Comparison of ENCODE assay signal across 12 cellular contexts in genomic region chr1:152486400-152487006, GRCh38. TPM values are rescaled to one million over a fixed set of nuclear protein-coding genes. Genes with fewer than 3 reads are reported as not detected.
DNase-seq lines count a peak whose midpoint lies in the region; ATAC-seq, FAIRE-seq and TF ChIP-seq lines count a peak whose summit lies in the region.
"Had no signal": no experiment of that assay in that cellular context is flagged by ENCODE, and none has a peak within 500 bp of the region (broad histone marks: within the 10 kb centered on the region; RNA-seq: fewer than 3 reads in every experiment).

No MANE protein-coding gene starts in this region.

- H3K27ac ChIP-seq in SK-N-SH (ENCODE audit: low read depth in 2 of 2, low read length in 1 of 2) (no peak overlapping the region), HepG2 (ENCODE audit: extremely low read length, insufficient read depth, low read length) (no peak overlapping the region)

- ATAC-seq in HepG2 (peak; percentile 46; the same call in 2 of the 3 replicates), GM21737 (IDR thresholded peaks at IDR 0.05; ENCODE audit: unreplicated experiment) (no peak), GM21515 (IDR thresholded peaks at IDR 0.05; ENCODE audit: unreplicated experiment) (no peak)
- ATAC-seq: effector memory CD8-positive, alpha-beta T cell had no signal

- TF ChIP-seq EP300 in SK-N-SH (IDR thresholded peaks at IDR 0.05; ENCODE audit: borderline replicate concordance in 1 of 2, low read depth in 1 of 2, low read length in 1 of 2) (no peak), HepG2 (IDR thresholded peaks at IDR 0.05; ENCODE audit: low read depth in 2 of 2, low read length in 2 of 2) (no peak), HepG2 (CRISPR knock-in tag; IDR thresholded peaks at IDR 0.05; ENCODE audit: borderline replicate concordance) (no peak)

- H3F3A ChIP-seq in SK-N-SH (replicated peaks; ENCODE audit: insufficient read depth), result no peaks in the 10 kb centered on the region

- H3K4me3 ChIP-seq in SK-N-SH (ENCODE audit: low read depth in 2 of 2, low read length in 1 of 2) (no peak overlapping the region), HepG2 (replicated peaks in 1 of 3; ENCODE audit: insufficient read depth in 1 of 3, low read depth in 2 of 3, low read length in 3 of 3) (no peak overlapping the region)

- DNase-seq in DMS 273 (lab: John Stamatoyannopoulos, UW; ENCODE audit: unreplicated experiment) (peak; percentile 29), DMS 273 treated with DMSO at 0.1 percent for 48 hours (lab: John Stamatoyannopoulos, UW) (no peak), GM18507 (ENCODE audit: extremely low spot score, insufficient read length, low read depth) (no peak), SK-N-SH (peak; percentile 24), HepG2 (ENCODE audit: low spot score) (peak; percentile 12), NCI-H510A (lab: John Stamatoyannopoulos, UW) (no peak)
- DNase-seq: 8988T; effector memory CD8-positive, alpha-beta T cell; NCI-H2171 treated with DMSO at 0.1 percent for 48 hours had no signal

- POLR2A ChIA-PET in SK-N-SH (lab: Yijun Ruan, JAX), result no interaction called here
- POLR2A ChIA-PET in HepG2 (lab: Yijun Ruan, JAX), result no interaction called here

- FAIRE-seq in GM18507 (lab: Jason Lieb, UNC), result peak; percentile 12
- peak; percentile 30 for FAIRE-seq in HepG2 (lab: Jason Lieb, UNC)

- intact Hi-C loops in HepG2 (cut with micrococcal nuclease; ENCODE audit: unreplicated experiment), result no loop called here

- H3K4me1 ChIP-seq in SK-N-SH (ENCODE audit: control insufficient read depth in 1 of 2, insufficient read depth in 2 of 2, low read depth in 1 of 2, low read length in 1 of 2) (no peaks in the 10 kb centered on the region), HepG2 (ENCODE audit: insufficient read depth, low read length) (no peaks in the 10 kb centered on the region)

- H3K9me3 ChIP-seq in SK-N-SH (no peaks in the 10 kb centered on the region), HepG2 (ENCODE audit: low read length) (no peaks in the 10 kb centered on the region)

- H3K9me2 ChIP-seq in SK-N-SH, result no peaks in the 10 kb centered on the region

- H3K27me3 ChIP-seq in SK-N-SH (ENCODE audit: insufficient read depth) (peaks cover 27% of the 10 kb centered on the region; the same call in 1 of the 2 replicates), HepG2 (ENCODE audit: control insufficient read depth in 1 of 2, insufficient read depth in 2 of 2, low read length in 2 of 2) (no peaks in the 10 kb centered on the region)

- peak; percentile 52 for TF ChIP-seq CTCF in SK-N-SH (IDR thresholded peaks at IDR 0.05)
- TF ChIP-seq CTCF in HepG2 (CRISPR knock-in tag; IDR thresholded peaks at IDR 0.05), result peak; percentile 46

- 22% methylated on average over 3 of the region's 3 CpGs for WGBS in SK-N-SH (ENCODE audit: low lambda C conversion rate)
- 34% methylated on average over 3 of the region's 3 CpGs for WGBS in HepG2 (ENCODE audit: low lambda C conversion rate)

- H3K36me3 ChIP-seq in SK-N-SH (replicated peaks in 1 of 2; ENCODE audit: control insufficient read depth in 1 of 2, insufficient read depth in 2 of 2, low read length in 1 of 2), result no peaks in the 10 kb centered on the region
- H3K36me3 ChIP-seq in HepG2 (replicated peaks in 1 of 2; ENCODE audit: control insufficient read depth in 1 of 2, insufficient read depth in 2 of 2, low read length in 2 of 2), result no peaks in the 10 kb centered on the region

- H3K4me2 ChIP-seq in SK-N-SH, result no peak overlapping the region
- no peak overlapping the region for H3K4me2 ChIP-seq in HepG2 (ENCODE audit: low read depth, low read length)

- H4K20me1 ChIP-seq in SK-N-SH (ENCODE audit: insufficient read depth) (no peaks in the 10 kb centered on the region), HepG2 (ENCODE audit: insufficient read depth, low read length) (no peaks in the 10 kb centered on the region)

- no TSS peak for BruUV-seq in HepG2 (replicated peaks; lab: Mats Ljungman, UMichigan)

- TF ChIP-seq POLR2A in HepG2 (IDR thresholded peaks at IDR 0.05; ENCODE audit: insufficient read depth in 1 of 2, low read depth in 2 of 2, low read length in 2 of 2), result no peak

- in situ Hi-C loops in HepG2 (cut with HindIII; ENCODE audit: extremely low pct_ligation_motif_present, low pct_unique_long_range_greater_than_20kb), result no loop called here

- TF ChIP-seq RAD21 in SK-N-SH (IDR thresholded peaks at IDR 0.05; ENCODE audit: low read length), result 0 out of 2 replicates have a peak, but pooled peaks have one; percentile 11
- no peak for TF ChIP-seq RAD21 in HepG2 (CRISPR knock-in tag; IDR thresholded peaks at IDR 0.05)

- H2AFZ ChIP-seq in SK-N-SH (ENCODE audit: low read depth) (no peak overlapping the region), HepG2 (ENCODE audit: low read length) (no peak overlapping the region)

- no peaks in the 10 kb centered on the region for H3K79me2 ChIP-seq in SK-N-SH (ENCODE audit: insufficient read depth)
- H3K79me2 ChIP-seq in HepG2 (ENCODE audit: insufficient read depth, low read length), result no peaks in the 10 kb centered on the region

- H3K9ac ChIP-seq in SK-N-SH (no peak overlapping the region), HepG2 (ENCODE audit: insufficient read depth, low read depth, low read length) (no peak overlapping the region)

- CTCF ChIA-PET in SK-N-SH (lab: Yijun Ruan, JAX) (interaction anchor here (0.9 to 1.0 kb wide), 2 partner anchors 13 to 414 kb away, joined by 4 read pairs; no protein-coding TSS in a partner anchor), HepG2 (lab: Yijun Ruan, JAX; ENCODE audit: low intra/inter-chr PET ratio, low total read pairs) (interaction anchor here (1.3 kb wide), 1 partner anchor 47 kb away, joined by 7 read pairs; no protein-coding TSS in a partner anchor)

TF ChIP-seq in SK-N-SH, 30 proteins besides CTCF, POLR2A, EP300 and RAD21 (continues in another document):
- TF ChIP-seq RFX5 (IDR thresholded peaks at IDR 0.05; ENCODE audit: low read length), result no peak

RNA-seq across cellular contexts. Expression of gene LCE5A, which starts 24.1 kb away (rescaled TPM):
- polyA plus RNA-seq in SK-N-SH (2012; rRNA removed) (not detected in 2 replicates), HepG2 (2011; rRNA removed) (not detected in 2 replicates)
- polyA plus RNA-seq in SK-N-SH (2012; cell fraction: cytosol; rRNA removed), result not detected in 2 replicates
- polyA plus RNA-seq in SK-N-SH (2012; cell fraction: nucleus; rRNA removed), result not detected in 2 replicates
- not detected in 2 replicates for total RNA-seq in HepG2 (2016; rRNA removed; fragmentation: Illumina TruSeq; extraction: Trizol)
- total RNA-seq in HepG2 (2016; cell fraction: cytosol; rRNA removed; fragmentation: Illumina TruSeq; extraction: Trizol; ENCODE audit: low read depth), result not detected in 2 replicates
- total RNA-seq in HepG2 (2016; cell fraction: insoluble cytoplasmic fraction; rRNA removed; fragmentation: Illumina TruSeq; extraction: Trizol), result not detected in 2 replicates
- not detected in 2 replicates for total RNA-seq in HepG2 (2016; cell fraction: membrane; rRNA removed; fragmentation: Illumina TruSeq; extraction: Trizol)
- not detected in 2 replicates for total RNA-seq in HepG2 (2016; cell fraction: nucleus; rRNA removed; fragmentation: Illumina TruSeq; extraction: Trizol)
- not detected in 2 replicates for polyA plus RNA-seq in HepG2 (2011; cell fraction: cytosol; rRNA removed)
- polyA plus RNA-seq in HepG2 (2011; cell fraction: nucleus; rRNA removed), result not detected in 2 replicates
- polyA plus RNA-seq in HepG2 (2012), result not detected in 2 replicates
- not detected in 2 replicates for polyA plus RNA-seq in HepG2 (2016; cell fraction: cytosol; fragmentation: Illumina TruSeq; extraction: Trizol; ENCODE audit: low read depth)
- polyA plus RNA-seq in HepG2 (2016; cell fraction: insoluble cytoplasmic fraction; fragmentation: Illumina TruSeq; extraction: Trizol; ENCODE audit: low read depth), result not detected in 2 replicates
- polyA plus RNA-seq in HepG2 (2016; cell fraction: membrane; fragmentation: Illumina TruSeq; extraction: Trizol; ENCODE audit: low read depth), result not detected in 2 replicates
- not detected in 2 replicates for polyA plus RNA-seq in HepG2 (2016; cell fraction: nucleus; fragmentation: Illumina TruSeq; extraction: Trizol; ENCODE audit: insufficient read depth, low read depth)
- polyA minus RNA-seq in HepG2 (2011; rRNA and poly(A)+ RNA removed; ENCODE audit: low replicate concordance), result not detected in 2 replicates
- polyA minus RNA-seq in HepG2 (2011; cell fraction: cytosol; rRNA and poly(A)+ RNA removed), result not detected in 2 replicates
- polyA minus RNA-seq in HepG2 (2011; cell fraction: nucleus; rRNA and poly(A)+ RNA removed), result not detected in 2 replicates
- total RNA-seq: T-helper 2 cell treated with Interferon-gamma antibody and Interleukin-4, amounts not matched to agents 100 ng/mL and 5 ng/mL, for 36 hours had no signal

RNA-seq across cellular contexts. Expression of gene CRCT1, which starts 27.8 kb away (rescaled TPM):
- not detected in 2 replicates for polyA plus RNA-seq in SK-N-SH (2012; rRNA removed)
- not detected in 2 replicates for polyA plus RNA-seq in SK-N-SH (2012; cell fraction: cytosol; rRNA removed)
- polyA plus RNA-seq in SK-N-SH (2012; cell fraction: nucleus; rRNA removed), result not detected in 2 replicates
- total RNA-seq in HepG2 (2016; rRNA removed; fragmentation: Illumina TruSeq; extraction: Trizol), result not detected in 2 replicates
- total RNA-seq in HepG2 (2016; cell fraction: cytosol; rRNA removed; fragmentation: Illumina TruSeq; extraction: Trizol; ENCODE audit: low read depth), result not detected in 2 replicates
- not detected in 2 replicates for total RNA-seq in HepG2 (2016; cell fraction: insoluble cytoplasmic fraction; rRNA removed; fragmentation: Illumina TruSeq; extraction: Trizol)
- not detected in 2 replicates for total RNA-seq in HepG2 (2016; cell fraction: membrane; rRNA removed; fragmentation: Illumina TruSeq; extraction: Trizol)
- total RNA-seq in HepG2 (2016; cell fraction: nucleus; rRNA removed; fragmentation: Illumina TruSeq; extraction: Trizol), result not detected in 2 replicates
- polyA plus RNA-seq in HepG2 (2011; rRNA removed), result not detected in 2 replicates
- not detected in 2 replicates for polyA plus RNA-seq in HepG2 (2011; cell fraction: cytosol; rRNA removed)
- not detected in 2 replicates for polyA plus RNA-seq in HepG2 (2011; cell fraction: nucleus; rRNA removed)
- polyA plus RNA-seq in HepG2 (2012), result not detected in 2 replicates
- not detected in 2 replicates for polyA plus RNA-seq in HepG2 (2016; cell fraction: cytosol; fragmentation: Illumina TruSeq; extraction: Trizol; ENCODE audit: low read depth)
- not detected in 2 replicates for polyA plus RNA-seq in HepG2 (2016; cell fraction: insoluble cytoplasmic fraction; fragmentation: Illumina TruSeq; extraction: Trizol; ENCODE audit: low read depth)
- not detected in 2 replicates for polyA plus RNA-seq in HepG2 (2016; cell fraction: membrane; fragmentation: Illumina TruSeq; extraction: Trizol; ENCODE audit: low read depth)
- polyA plus RNA-seq in HepG2 (2016; cell fraction: nucleus; fragmentation: Illumina TruSeq; extraction: Trizol; ENCODE audit: insufficient read depth, low read depth), result not detected in 2 replicates
- polyA minus RNA-seq in HepG2 (2011; rRNA and poly(A)+ RNA removed; ENCODE audit: low replicate concordance), result not detected in 2 replicates
- not detected in 2 replicates for polyA minus RNA-seq in HepG2 (2011; cell fraction: cytosol; rRNA and poly(A)+ RNA removed)
- not detected in 2 replicates for polyA minus RNA-seq in HepG2 (2011; cell fraction: nucleus; rRNA and poly(A)+ RNA removed)
- total RNA-seq: T-helper 2 cell treated with Interferon-gamma antibody and Interleukin-4, amounts not matched to agents 100 ng/mL and 5 ng/mL, for 36 hours had no signal

Comparison
In these comparisons a context has a peak if more than half of its experiments do, and no peak if none do; other contexts are left out.
1. DNase-seq: peak in DMS 273 (single experiment), SK-N-SH (single experiment) and HepG2 (single experiment); none in DMS 273 treated with DMSO at 0.1 percent for 48 hours (single experiment), GM18507 (single experiment) and NCI-H510A (single experiment).